ENCODE assay signal across 15 cellular contexts in genomic region chr7:106597014-106597413, GRCh38.
DNase-seq lines count a peak whose midpoint lies in the region; TF ChIP-seq lines count a peak whose summit lies in the region.
"Had no signal": no experiment of that assay in that cellular context is flagged by ENCODE, and none has a peak within 500 bp of the region (broad histone marks: within the 10 kb centered on the region; RNA-seq: fewer than 3 reads in every experiment).

No MANE protein-coding gene starts in this region.

- H3K27ac ChIP-seq in Karpas-422 (ENCODE audit: low read length) = no peak overlapping the region

- no peaks in the 10 kb centered on the region for H3K27me3 ChIP-seq in Loucy (ENCODE audit: insufficient read depth, low read length, poor library complexity, severe bottlenecking)
- H3K27me3 ChIP-seq in Karpas-422 (ENCODE audit: low read length) = no peaks in the 10 kb centered on the region

- H2AFZ ChIP-seq in Loucy (ENCODE audit: low read length) (peak overlapping the region; percentile 18; the same call in 1 of the 2 replicates), Karpas-422 (ENCODE audit: low read length) (no peak overlapping the region)
- H2AFZ ChIP-seq: GM23338 had no signal

- H3K4me2 ChIP-seq in Loucy (ENCODE audit: low read depth, low read length, poor library complexity, severe bottlenecking) (no peak overlapping the region), Karpas-422 (ENCODE audit: low read depth, low read length, poor library complexity, severe bottlenecking) (no peak overlapping the region)
- H3K4me2 ChIP-seq: GM23338 had no signal

- no peaks in the 10 kb centered on the region for H4K20me1 ChIP-seq in Loucy (ENCODE audit: insufficient read depth, low read length, poor library complexity, severe bottlenecking)
- no peaks in the 10 kb centered on the region for H4K20me1 ChIP-seq in Karpas-422 (ENCODE audit: insufficient read depth, low read depth, low read length)

- H3K9me3 Mint-ChIP-seq in mesothelial cell of epicardium = no peaks in the 10 kb centered on the region
- H3K9me3 Mint-ChIP-seq: CD8-positive, alpha-beta T cell; GM23338 had no signal

- H3K79me2 ChIP-seq in Loucy (ENCODE audit: insufficient read depth, low read length) (no peaks in the 10 kb centered on the region), Karpas-422 (ENCODE audit: low read length) (no peaks in the 10 kb centered on the region)

- no peaks in the 10 kb centered on the region for H3K9me2 ChIP-seq in Loucy (replicated peaks; ENCODE audit: low read depth, low read length)
- H3K9me2 ChIP-seq in Karpas-422 (replicated peaks; ENCODE audit: insufficient read depth, low read length) = no peaks in the 10 kb centered on the region

- TF ChIP-seq CTCF in Loucy (conservative IDR thresholded peaks at IDR 0.05; ENCODE audit: low read length) = no peak
- no peak for TF ChIP-seq CTCF in mesothelial cell of epicardium (IDR thresholded peaks at IDR 0.05; ENCODE audit: unreplicated experiment)

- no peaks in the 10 kb centered on the region for H3K9me3 ChIP-seq in Loucy (ENCODE audit: insufficient read depth, low read depth, low read length)
- H3K9me3 ChIP-seq in Karpas-422 (ENCODE audit: low read length) = no peaks in the 10 kb centered on the region
- H3K9me3 ChIP-seq: Caco-2 had no signal

- no peak overlapping the region for H3K27ac Mint-ChIP-seq in mesothelial cell of epicardium
- H3K27ac Mint-ChIP-seq: CD14-positive monocyte; CD8-positive, alpha-beta T cell; GM23338 had no signal

- peak; percentile 25 for DNase-seq in COLO668 (lab: John Stamatoyannopoulos, UW; ENCODE audit: unreplicated experiment)
- DNase-seq in DMS53 (lab: John Stamatoyannopoulos, UW) = peak; percentile 88
- peak; percentile 28 for DNase-seq in NCI-H774 (lab: John Stamatoyannopoulos, UW)
- DNase-seq in mesothelial cell of epicardium (ENCODE audit: low spot score in 2 of 2, unreplicated experiment in 2 of 2) = no peak
- DNase-seq in A172 (ENCODE audit: low spot score) = no peak
- DNase-seq in Karpas-422 = no peak
- DNase-seq: Caco-2; CD8-positive, alpha-beta T cell; DND-41; GDM1; H7; Kasumi-1 had no signal

- no peaks in the 10 kb centered on the region for H3K27me3 Mint-ChIP-seq in mesothelial cell of epicardium (ENCODE audit: low read depth)

- H3K9ac ChIP-seq in Loucy (ENCODE audit: low read depth, low read length, poor library complexity, severe bottlenecking) = no peak overlapping the region
- no peak overlapping the region for H3K9ac ChIP-seq in Karpas-422 (ENCODE audit: low read length)

- no peaks in the 10 kb centered on the region for H3F3A ChIP-seq in Loucy (ENCODE audit: low read depth)

- H3K36me3 Mint-ChIP-seq in mesothelial cell of epicardium = no peaks in the 10 kb centered on the region
- H3K36me3 Mint-ChIP-seq: CD14-positive monocyte; CD8-positive, alpha-beta T cell had no signal

- no peaks in the 10 kb centered on the region for H3K4me1 ChIP-seq in Loucy (ENCODE audit: insufficient read depth, low read length, poor library complexity, severe bottlenecking)
- peaks cover 9% of the 10 kb centered on the region for H3K4me1 ChIP-seq in Karpas-422 (ENCODE audit: low read length)

- no peaks in the 10 kb centered on the region for H3K4me1 Mint-ChIP-seq in mesothelial cell of epicardium
- H3K4me1 Mint-ChIP-seq: GM23338 had no signal

- no peak overlapping the region for H3K4me3 Mint-ChIP-seq in mesothelial cell of epicardium
- H3K4me3 Mint-ChIP-seq: CD14-positive monocyte; CD8-positive, alpha-beta T cell; GM23338 had no signal

- H3K36me3 ChIP-seq in Loucy (ENCODE audit: insufficient read depth, low read length) (no peaks in the 10 kb centered on the region), Karpas-422 (ENCODE audit: insufficient read depth, low read length) (no peaks in the 10 kb centered on the region)

- H3K4me3 ChIP-seq in Loucy (ENCODE audit: low read length, poor library complexity, severe bottlenecking) = no peak overlapping the region
- no peak overlapping the region for H3K4me3 ChIP-seq in Karpas-422 (ENCODE audit: low read length)
- H3K4me3 ChIP-seq: GM23338 had no signal

Comparison
In these comparisons a context has a peak if more than half of its experiments do, and no peak if none do; other contexts are left out.
1. DNase-seq: peak in COLO668 (single experiment), DMS53 (single experiment) and NCI-H774 (single experiment); none in mesothelial cell of epicardium (0 of 2), A172 (single experiment) and Karpas-422 (single experiment).